In genomic region chr20:35326732-35327073, GRCh38 we compare ENCODE assay signal across 1 cellular context.
TF ChIP-seq lines count a peak whose summit lies in the region.

No MANE protein-coding gene starts in this region.

TF ChIP-seq in HepG2, 621 proteins besides CTCF, POLR2A, EP300 and RAD21 (continued from another document and continues in another):
- TF ChIP-seq ZNF660 (CRISPR knock-in tag; IDR thresholded peaks at IDR 0.05; ENCODE audit: borderline replicate concordance, low read depth) (no peak), ZNF414 (CRISPR knock-in tag; IDR thresholded peaks at IDR 0.05) (peak; percentile 26; the same call in 1 of the 2 replicates), SMARCC2 (IDR thresholded peaks at IDR 0.05) (no peak), STAG1 (CRISPR knock-in tag; IDR thresholded peaks at IDR 0.05) (no peak), ERF (CRISPR knock-in tag; IDR thresholded peaks at IDR 0.05) (no peak), RBM39 (IDR thresholded peaks at IDR 0.05; ENCODE audit: low read depth, low read length, poor library complexity, severe bottlenecking) (no peak), MAZ (IDR thresholded peaks at IDR 0.05; ENCODE audit: borderline replicate concordance, low read depth, low read length) (no peak), MAZ (CRISPR knock-in tag; IDR thresholded peaks at IDR 0.05; ENCODE audit: low read depth) (no peak), ATF6 (CRISPR knock-in tag; conservative IDR thresholded peaks at IDR 0.05) (no peak), SP2 (CRISPR knock-in tag; IDR thresholded peaks at IDR 0.05) (no peak), FLYWCH1 (CRISPR knock-in tag; IDR thresholded peaks at IDR 0.05) (no peak), ZNF850 (CRISPR knock-in tag; conservative IDR thresholded peaks at IDR 0.05) (no peak), MXD4 (CRISPR knock-in tag; IDR thresholded peaks at IDR 0.05) (no peak), JUNB (CRISPR knock-in tag; IDR thresholded peaks at IDR 0.05; ENCODE audit: borderline replicate concordance) (no peak), ZKSCAN1 (IDR thresholded peaks at IDR 0.05; ENCODE audit: low read length) (no peak; the same call in 1 of the 2 replicates), SIX1 (CRISPR knock-in tag; IDR thresholded peaks at IDR 0.05; ENCODE audit: borderline replicate concordance) (no peak), ZNF691 (CRISPR knock-in tag; IDR thresholded peaks at IDR 0.05; ENCODE audit: borderline replicate concordance, low read depth) (no peak), ATF5 (CRISPR knock-in tag; IDR thresholded peaks at IDR 0.05; ENCODE audit: low read depth) (peak; percentile 51; the same call in 1 of the 2 replicates), SNRNP70 (IDR thresholded peaks at IDR 0.05; ENCODE audit: low read depth, low read length) (no peak), ATF3 (CRISPR knock-in tag; IDR thresholded peaks at IDR 0.05) (no peak), ZNF253 (CRISPR knock-in tag; IDR thresholded peaks at IDR 0.05; ENCODE audit: borderline replicate concordance) (no peak), KDM4B (CRISPR knock-in tag; IDR thresholded peaks at IDR 0.05) (no peak), ONECUT2 (CRISPR knock-in tag; IDR thresholded peaks at IDR 0.05) (no peak), NBN (conservative IDR thresholded peaks at IDR 0.05) (no peak), ZBED4 (CRISPR knock-in tag; IDR thresholded peaks at IDR 0.05; ENCODE audit: borderline replicate concordance) (no peak), ELF4 (CRISPR knock-in tag; IDR thresholded peaks at IDR 0.05; ENCODE audit: borderline replicate concordance) (no peak), RBAK (CRISPR knock-in tag; IDR thresholded peaks at IDR 0.05) (peak; percentile 74), ZMAT5 (CRISPR knock-in tag; IDR thresholded peaks at IDR 0.05; ENCODE audit: borderline replicate concordance, low read depth) (no peak), TFDP1 (CRISPR knock-in tag; IDR thresholded peaks at IDR 0.05; ENCODE audit: borderline replicate concordance) (no peak), SMAD1 (CRISPR knock-in tag; IDR thresholded peaks at IDR 0.05; ENCODE audit: borderline replicate concordance, low read depth) (no peak), MYPOP (CRISPR knock-in tag; IDR thresholded peaks at IDR 0.05) (no peak), GPN1 (CRISPR knock-in tag; IDR thresholded peaks at IDR 0.05; ENCODE audit: borderline replicate concordance) (no peak), ZNF703 (CRISPR knock-in tag; IDR thresholded peaks at IDR 0.05; ENCODE audit: borderline replicate concordance) (no peak), ZNF781 (CRISPR knock-in tag; IDR thresholded peaks at IDR 0.05; ENCODE audit: borderline replicate concordance, not compliant biosample characterization) (no peak), NFYB (CRISPR knock-in tag; IDR thresholded peaks at IDR 0.05) (no peak), SMARCE1 (IDR thresholded peaks at IDR 0.05; ENCODE audit: borderline replicate concordance) (no peak), ZGPAT (CRISPR knock-in tag; IDR thresholded peaks at IDR 0.05) (no peak), PHF21A (CRISPR knock-in tag; IDR thresholded peaks at IDR 0.05) (no peak), FOXO1 (CRISPR knock-in tag; IDR thresholded peaks at IDR 0.05) (no peak), HIVEP1 (CRISPR knock-in tag; IDR thresholded peaks at IDR 0.05) (no peak), ZSCAN25 (CRISPR knock-in tag; IDR thresholded peaks at IDR 0.05) (no peak), GATAD2A (CRISPR knock-in tag; IDR thresholded peaks at IDR 0.05) (no peak), ZNF775 (CRISPR knock-in tag; IDR thresholded peaks at IDR 0.05; ENCODE audit: borderline replicate concordance) (no peak), REST (IDR thresholded peaks at IDR 0.05; ENCODE audit: borderline replicate concordance in 1 of 2, low read depth in 1 of 2, low read length in 2 of 2) (no peak), GZF1 (CRISPR knock-in tag; IDR thresholded peaks at IDR 0.05) (no peak), PAWR (CRISPR knock-in tag; IDR thresholded peaks at IDR 0.05; ENCODE audit: borderline replicate concordance) (no peak), NFIC (IDR thresholded peaks at IDR 0.05; ENCODE audit: low read length) (no peak), GATA4 (IDR thresholded peaks at IDR 0.05; ENCODE audit: borderline replicate concordance, low read depth) (no peak), TGIF2 (CRISPR knock-in tag; IDR thresholded peaks at IDR 0.05) (peak; percentile 55; the same call in 1 of the 2 replicates)
